1 cellular context compared by ENCODE assay signal in genomic region chr18:45008694-45009372, GRCh38.
TF ChIP-seq lines count a peak whose summit lies in the region.

No MANE protein-coding gene starts in this region.

TF ChIP-seq in GM23338, 12 proteins besides CTCF, POLR2A, EP300 and RAD21 (continued from another document):
- TF ChIP-seq POLR2AphosphoS5 (IDR thresholded peaks at IDR 0.05; ENCODE audit: low read depth): no peak
- no peak for TF ChIP-seq NANOG (IDR thresholded peaks at IDR 0.05; ENCODE audit: borderline replicate concordance)
- TF ChIP-seq ZNF114 (CRISPR knock-in tag; IDR thresholded peaks at IDR 0.05): no peak
- TF ChIP-seq, protein P1, sequence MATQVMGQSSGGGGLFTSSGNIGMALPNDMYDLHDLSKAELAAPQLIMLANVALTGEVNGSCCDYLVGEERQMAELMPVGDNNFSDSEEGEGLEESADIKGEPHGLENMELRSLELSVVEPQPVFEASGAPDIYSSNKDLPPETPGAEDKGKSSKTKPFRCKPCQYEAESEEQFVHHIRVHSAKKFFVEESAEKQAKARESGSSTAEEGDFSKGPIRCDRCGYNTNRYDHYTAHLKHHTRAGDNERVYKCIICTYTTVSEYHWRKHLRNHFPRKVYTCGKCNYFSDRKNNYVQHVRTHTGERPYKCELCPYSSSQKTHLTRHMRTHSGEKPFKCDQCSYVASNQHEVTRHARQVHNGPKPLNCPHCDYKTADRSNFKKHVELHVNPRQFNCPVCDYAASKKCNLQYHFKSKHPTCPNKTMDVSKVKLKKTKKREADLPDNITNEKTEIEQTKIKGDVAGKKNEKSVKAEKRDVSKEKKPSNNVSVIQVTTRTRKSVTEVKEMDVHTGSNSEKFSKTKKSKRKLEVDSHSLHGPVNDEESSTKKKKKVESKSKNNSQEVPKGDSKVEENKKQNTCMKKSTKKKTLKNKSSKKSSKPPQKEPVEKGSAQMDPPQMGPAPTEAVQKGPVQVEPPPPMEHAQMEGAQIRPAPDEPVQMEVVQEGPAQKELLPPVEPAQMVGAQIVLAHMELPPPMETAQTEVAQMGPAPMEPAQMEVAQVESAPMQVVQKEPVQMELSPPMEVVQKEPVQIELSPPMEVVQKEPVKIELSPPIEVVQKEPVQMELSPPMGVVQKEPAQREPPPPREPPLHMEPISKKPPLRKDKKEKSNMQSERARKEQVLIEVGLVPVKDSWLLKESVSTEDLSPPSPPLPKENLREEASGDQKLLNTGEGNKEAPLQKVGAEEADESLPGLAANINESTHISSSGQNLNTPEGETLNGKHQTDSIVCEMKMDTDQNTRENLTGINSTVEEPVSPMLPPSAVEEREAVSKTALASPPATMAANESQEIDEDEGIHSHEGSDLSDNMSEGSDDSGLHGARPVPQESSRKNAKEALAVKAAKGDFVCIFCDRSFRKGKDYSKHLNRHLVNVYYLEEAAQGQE (IDR thresholded peaks at IDR 0.05; ENCODE audit: unreplicated experiment): no peak
- no peak for TF ChIP-seq ETS1 (IDR thresholded peaks at IDR 0.05)
